In genomic region chr9:5896863-5897262, GRCh38 we compare ENCODE assay signal across 25 cellular contexts. TPM values are rescaled to one million over a fixed set of nuclear protein-coding genes. Genes with fewer than 3 reads are reported as not detected.
"Had no signal": no experiment of that assay in that cellular context is flagged by ENCODE, and none has a peak within 500 bp of the region (broad histone marks: within the 10 kb centered on the region; RNA-seq: fewer than 3 reads in every experiment).

No MANE protein-coding gene starts in this region.

- H3K27ac Mint-ChIP-seq: activated naive CD8-positive, alpha-beta T cell; activated T-cell treated with anti-CD3 and anti-CD28 coated beads, Interleukin-2, amount 50 U/mL, for 72 hours; T-helper 17 cell; WTC11 had no signal

- H3K9me3 Mint-ChIP-seq: activated T-cell treated with anti-CD3 and anti-CD28 coated beads, Interleukin-2, amount 50 U/mL, for 72 hours; IgD-negative memory B cell; WTC11 had no signal

- H3K27ac ChIP-seq: brain microvascular endothelial cell, cardiac muscle cell, Peyer's patch, RWPE1, SJSA1 had no signal

- DNase-seq: activated CD8-positive, alpha-beta memory T cell treated with anti-CD3 and anti-CD28 coated beads for 24 hours; activated effector memory CD4-positive, alpha-beta T cell treated with Interleukin-2 at 50 U/mL for 16 hours; activated naive CD4-positive, alpha-beta T cell; activated T-cell treated with anti-CD3 and anti-CD28 coated beads, Interleukin-2, amount 50 U/mL, for 72 hours; amygdala; brain microvascular endothelial cell; KG1; NCI-H1092; NCI-H1930; NCI-H2171; NCI-H2227 treated with DMSO at 0.1 percent for 48 hours; NCI-H446 treated with DMSO at 0.1 percent for 48 hours; NCI-H524 treated with DMSO at 0.1 percent for 48 hours; NCI-H748 treated with DMSO at 0.1 percent for 48 hours; Peyer's patch; SHP77; T-helper 17 cell; T-helper 9 cell had no signal

- H3K27me3 ChIP-seq: brain microvascular endothelial cell, cardiac muscle cell, Peyer's patch, SJSA1 had no signal

- H3K36me3 Mint-ChIP-seq: WTC11 had no signal

- H3K4me1 Mint-ChIP-seq: IgD-negative memory B cell, WTC11 had no signal

- ATAC-seq: activated T-cell treated with anti-CD3 and anti-CD28 coated beads, Interleukin-2, amount 50 U/mL, for 72 hours; T-helper 17 cell; WTC11 had no signal

- H3K27me3 Mint-ChIP-seq: activated naive CD8-positive, alpha-beta T cell; IgD-negative memory B cell; T-helper 17 cell had no signal

- H3K9me3 ChIP-seq: Peyer's patch, SJSA1 had no signal

- H3K4me3 ChIP-seq: cardiac muscle cell, Peyer's patch, SJSA1 had no signal

- H3K4me1 ChIP-seq: Peyer's patch, SJSA1 had no signal

- H3K36me3 ChIP-seq: brain microvascular endothelial cell, cardiac muscle cell, SJSA1 had no signal

- H3K4me3 Mint-ChIP-seq: activated naive CD8-positive, alpha-beta T cell; activated T-cell treated with anti-CD3 and anti-CD28 coated beads, Interleukin-2, amount 50 U/mL, for 72 hours; IgD-negative memory B cell; T-helper 17 cell; WTC11 had no signal

RNA-seq across cellular contexts. Expression of gene MLANA, which starts 6.2 kb away (rescaled TPM):
- total RNA-seq: activated T-cell treated with anti-CD3 and anti-CD28 coated beads, Interleukin-2, amount 50 U/mL, for 72 hours; cardiac muscle cell; MCF 10A; Peyer's patch; SJSA1; T-helper 17 cell; WTC11 had no signal
- polyA plus RNA-seq: IgD-negative memory B cell had no signal
